Comparison of ENCODE assay signal across 8 cellular contexts in genomic region chr17:51120357-51120738, GRCh38. TPM values are rescaled to one million over a fixed set of nuclear protein-coding genes. Genes with fewer than 3 reads are reported as not detected.
DNase-seq lines count a peak whose midpoint lies in the region; ATAC-seq and TF ChIP-seq lines count a peak whose summit lies in the region.

No MANE protein-coding gene starts in this region.

- no peaks in the 10 kb centered on the region for H3K27me3 ChIP-seq in WERI-Rb-1 (ENCODE audit: insufficient read depth, low read depth, severe bottlenecking)
- H3K27me3 ChIP-seq in endocrine pancreas (ENCODE audit: control insufficient read depth, insufficient read depth, low read length) = no peaks in the 10 kb centered on the region
- no peaks in the 10 kb centered on the region for H3K27me3 ChIP-seq in mononuclear cell (ENCODE audit: insufficient read depth, low read length)
- no peaks in the 10 kb centered on the region for H3K27me3 ChIP-seq in testis

- intact Hi-C loops in testis (cut with DNase I; ENCODE audit: low total_unique reads) = no loop called here

- H3K27ac ChIP-seq in WERI-Rb-1 (peak overlapping the region; percentile 86), testis (peak overlapping the region; percentile 99 to 100)

- H3K36me3 ChIP-seq in WERI-Rb-1 (no peaks in the 10 kb centered on the region; the same call in 1 of the 2 replicates), endocrine pancreas (ENCODE audit: control insufficient read depth, insufficient read depth, low read length) (no peaks in the 10 kb centered on the region), testis (ENCODE audit: low read depth, missing control alignments) (no peaks in the 10 kb centered on the region)

- H3K9me3 ChIP-seq in WERI-Rb-1 (ENCODE audit: severe bottlenecking) (no peaks in the 10 kb centered on the region), endocrine pancreas (ENCODE audit: control insufficient read depth, low read length) (no peaks in the 10 kb centered on the region), mononuclear cell (ENCODE audit: low read depth, low read length) (no peaks in the 10 kb centered on the region), testis (no peaks in the 10 kb centered on the region)

- WGBS in testis, 2 donors = 0% methylated on average over 25 of the region's 42 CpGs; no CpG with 5 or more reads in 1 of the 2 donors

- peak; percentile 33 for ATAC-seq in GM21529 (IDR thresholded peaks at IDR 0.05; ENCODE audit: unreplicated experiment)

- H3K9ac ChIP-seq in endocrine pancreas (ENCODE audit: control insufficient read depth, insufficient read depth, low read length) = peak overlapping the region; percentile 99

- DNase-seq in GM04504 (ENCODE audit: low read depth) (peak; percentile 9), WERI-Rb-1 (peak; percentile 55), testis (peak; percentile 53), SIG-M5 treated with dmso at 0.1 percent for 504 hours (lab: John Stamatoyannopoulos, UW; ENCODE audit: unreplicated experiment) (no peak)

- peaks cover 3% of the 10 kb centered on the region for H3K27me3 Mint-ChIP-seq in IgD-negative memory B cell

- H3K4me1 Mint-ChIP-seq in IgD-negative memory B cell = peaks cover 36 to 41% (median 40%) of the 10 kb centered on the region in 3 donors

- H3K4me3 Mint-ChIP-seq in IgD-negative memory B cell = peak overlapping the region; percentile 91 to 100 (median 97)

- TF ChIP-seq CTCF in WERI-Rb-1 (IDR thresholded peaks at IDR 0.05; ENCODE audit: low read depth, low read length) = peak; percentile 23; the same call in 1 of the 2 replicates
- TF ChIP-seq CTCF in testis (IDR thresholded peaks at IDR 0.05) = no peak

- peak overlapping the region; percentile 82 for H3K4me3 ChIP-seq in WERI-Rb-1 (ENCODE audit: low read depth, low read length)
- H3K4me3 ChIP-seq in endocrine pancreas (ENCODE audit: control insufficient read depth, insufficient read depth, low read length) = peak overlapping the region; percentile 8
- peak overlapping the region; percentile 96 for H3K4me3 ChIP-seq in mononuclear cell (ENCODE audit: low read length)
- peak overlapping the region; percentile 97 to 99 for H3K4me3 ChIP-seq in testis

- H3K36me3 Mint-ChIP-seq in IgD-negative memory B cell = peaks cover 2% of the 10 kb centered on the region

- H3K4me1 ChIP-seq in endocrine pancreas (ENCODE audit: control insufficient read depth, insufficient read depth, low read length) (peaks cover 6% of the 10 kb centered on the region), mononuclear cell (ENCODE audit: insufficient read depth, low read length) (peaks cover 54% of the 10 kb centered on the region), testis (peaks cover 17% of the 10 kb centered on the region)

- peak overlapping the region; percentile 86 to 100 (median 99) for H3K27ac Mint-ChIP-seq in IgD-negative memory B cell

- no peaks in the 10 kb centered on the region for H3K9me3 Mint-ChIP-seq in IgD-negative memory B cell

- TF ChIP-seq POLR2A in testis (IDR thresholded peaks at IDR 0.05) = no peak

RNA-seq across cellular contexts. Expression of gene SPAG9, which starts 0.3 kb away (rescaled TPM):
- 6.1 TPM for polyA plus RNA-seq in IgD-negative memory B cell
- total RNA-seq in mononuclear cell = 95.4 TPM
- 100 to 1,000 TPM; 157 to 165 TPM for total RNA-seq in testis
- polyA plus RNA-seq in testis (ENCODE audit: insufficient read depth, low read depth, low replicate concordance) = 159 TPM

RNA-seq across cellular contexts. Expression of gene NME1, which starts 33.0 kb away (rescaled TPM):
- polyA plus RNA-seq in IgD-negative memory B cell = 68.4 TPM
- 6.7 TPM for total RNA-seq in mononuclear cell
- total RNA-seq in testis = 10 to 100 TPM; 37.3 to 53.7 TPM
- polyA plus RNA-seq in testis (ENCODE audit: insufficient read depth, low read depth, low replicate concordance) = 52.3 TPM

RNA-seq across cellular contexts. Expression of gene NME2, which starts 45.9 kb away (rescaled TPM):
- 374 TPM for polyA plus RNA-seq in IgD-negative memory B cell
- 162 TPM for total RNA-seq in mononuclear cell
- total RNA-seq in testis = 100 to 1,000 TPM; 105 to 169 TPM
- 196 TPM for polyA plus RNA-seq in testis (ENCODE audit: insufficient read depth, low read depth, low replicate concordance)

Comparison
In these comparisons a context has a peak if more than half of its experiments do, and no peak if none do; other contexts are left out.
1. H3K4me3 ChIP-seq: peak in every context shown above with its lines; median percentile 98 in testis; 96 in mononuclear cell; 82 in WERI-Rb-1; 8 in endocrine pancreas.